Comparison of ENCODE assay signal across 7 cellular contexts in genomic region chr16:1379863-1380174, GRCh38. TPM values are rescaled to one million over a fixed set of nuclear protein-coding genes. Genes with fewer than 3 reads are reported as not detected.
A peak's percentile ranks its signal among the peaks of the same experiment; 100 is the strongest.
DNase-seq lines count a peak whose midpoint lies in the region; ATAC-seq and TF ChIP-seq lines count a peak whose summit lies in the region.
"Had no signal": no experiment of that assay in that cellular context is flagged by ENCODE, and none has a peak within 500 bp of the region (broad histone marks: within the 10 kb centered on the region; RNA-seq: fewer than 3 reads in every experiment).

No MANE protein-coding gene starts in this region.

- H3K27ac ChIP-seq in heart left ventricle (peak overlapping the region in 2 of 12 donors; percentile 88 to 90), upper lobe of right lung (no peak overlapping the region)

- H3K27me3 ChIP-seq in heart left ventricle: no peaks in the 10 kb centered on the region
- no peaks in the 10 kb centered on the region for H3K27me3 ChIP-seq in upper lobe of right lung
- H3K27me3 ChIP-seq: body of pancreas had no signal

- DNase-seq in heart left ventricle (no peak), Right ventricle myocardium superior (no peak), epithelial cell of esophagus (ENCODE audit: low read depth) (no peak), upper lobe of right lung (no peak), HuH-7 (ENCODE audit: low spot score) (no peak), SK-N-DZ (ENCODE audit: low spot score) (no peak)

- H3K36me3 ChIP-seq in heart left ventricle: peaks cover 0 to 56% (median 27%) of the 10 kb centered on the region in 9 donors
- peaks cover 20% of the 10 kb centered on the region for H3K36me3 ChIP-seq in upper lobe of right lung

- peak overlapping the region in 8 of 12 donors; percentile 7 to 74 (median 62) for H3K4me3 ChIP-seq in heart left ventricle
- peak overlapping the region; percentile 28 for H3K4me3 ChIP-seq in epithelial cell of esophagus (ENCODE audit: low read length)
- peak overlapping the region; percentile 14 for H3K4me3 ChIP-seq in upper lobe of right lung

- peaks cover 3 to 27% (median 14%) of the 10 kb centered on the region in 12 donors for H3K4me1 ChIP-seq in heart left ventricle
- H3K4me1 ChIP-seq in upper lobe of right lung: peaks cover 11% of the 10 kb centered on the region

- TF ChIP-seq POLR2A in heart left ventricle (IDR thresholded peaks at IDR 0.05): no peak

- WGBS in heart left ventricle, 4 donors: 36 to 58% (median 48%) methylated on average over 6 to 19 of the region's 19 CpGs

- TF ChIP-seq CTCF in heart left ventricle (IDR thresholded peaks at IDR 0.05) (no peak), epithelial cell of esophagus (IDR thresholded peaks at IDR 0.05; ENCODE audit: insufficient read depth, low read depth, low read length, missing control alignments) (no peak), upper lobe of right lung (IDR thresholded peaks at IDR 0.05) (no peak)

- intact Hi-C loops in heart left ventricle (cut with DNase I) (no loop called here), Right ventricle myocardium superior (cut with DNase I) (no loop called here), upper lobe of right lung (cut with DNase I) (no loop called here)

- no peaks in the 10 kb centered on the region for H3K9me3 ChIP-seq in heart left ventricle
- no peaks in the 10 kb centered on the region for H3K9me3 ChIP-seq in upper lobe of right lung
- H3K9me3 ChIP-seq: body of pancreas had no signal

- ATAC-seq in heart left ventricle (no peak), Right ventricle myocardium superior (ENCODE audit: poor library complexity) (no peak), upper lobe of right lung (no peak)

RNA-seq across cellular contexts. Expression of gene GNPTG, which starts 28.1 kb away (rescaled TPM):
- total RNA-seq in heart left ventricle: 10 to 100 TPM; 25.4 to 54.2 (median 31.0) TPM
- 10 to 100 TPM; 31.9 to 45.0 TPM for polyA plus RNA-seq in heart left ventricle
- total RNA-seq in Right ventricle myocardium superior: 30.3 TPM
- total RNA-seq in upper lobe of right lung: 82.9 TPM
- 25.5 and 25.8 TPM in 2 replicates for polyA plus RNA-seq in SK-N-DZ (2014; cell fraction: cytosol; rRNA removed)
- polyA plus RNA-seq in SK-N-DZ (2014; cell fraction: nucleus; rRNA removed): 105 and 130 TPM in 2 replicates

RNA-seq across cellular contexts. Expression of gene TSR3, which starts 28.1 kb away (rescaled TPM):
- total RNA-seq in heart left ventricle (100 to 1,000 TPM in 1 of 9 donors, 10 to 100 TPM in 8; 46.3 to 108 (median 58.9) TPM), Right ventricle myocardium superior (52.6 TPM), upper lobe of right lung (43.8 TPM)
- 10 to 100 TPM; 60.0 to 75.4 TPM for polyA plus RNA-seq in heart left ventricle
- 104 and 120 TPM in 2 replicates for polyA plus RNA-seq in SK-N-DZ (2014; cell fraction: cytosol; rRNA removed)
- polyA plus RNA-seq in SK-N-DZ (2014; cell fraction: nucleus; rRNA removed): 72.6 and 86.5 TPM in 2 replicates

RNA-seq across cellular contexts. Expression of gene UNKL, which starts 34.7 kb away (rescaled TPM):
- total RNA-seq in heart left ventricle (10 to 100 TPM in 4 of 9 donors, 1 to 10 TPM in 5; 4.3 to 18.3 (median 9.4) TPM), Right ventricle myocardium superior (13.6 TPM), upper lobe of right lung (19.9 TPM)
- polyA plus RNA-seq in heart left ventricle: 1 to 10 TPM; 6.2 to 6.3 TPM
- polyA plus RNA-seq in SK-N-DZ (2014; cell fraction: cytosol; rRNA removed): 13.7 and 16.2 TPM in 2 replicates
- polyA plus RNA-seq in SK-N-DZ (2014; cell fraction: nucleus; rRNA removed): 80.1 and 109 TPM in 2 replicates

RNA-seq across cellular contexts. Expression of gene UQCC4, which starts 40.7 kb away (rescaled TPM):
- 10 to 100 TPM in 7 of 9 donors, 1 to 10 TPM in 2; 8.9 to 21.3 (median 11.9) TPM for total RNA-seq in heart left ventricle
- polyA plus RNA-seq in heart left ventricle: 10 to 100 TPM; 10.9 to 34.2 TPM
- total RNA-seq in Right ventricle myocardium superior: 14.7 TPM
- 9.1 TPM for total RNA-seq in upper lobe of right lung
- polyA plus RNA-seq in SK-N-DZ (2014; cell fraction: cytosol; rRNA removed): 31.5 and 51.8 TPM in 2 replicates
- polyA plus RNA-seq in SK-N-DZ (2014; cell fraction: nucleus; rRNA removed): 38.6 and 41.7 TPM in 2 replicates

RNA-seq across cellular contexts. Expression of gene BAIAP3, which starts 46.4 kb away (rescaled TPM):
- total RNA-seq in heart left ventricle (1 to 10 TPM in 8 of 9 donors, under 1 TPM in 1; 0.88 to 4.0 (median 2.6) TPM), Right ventricle myocardium superior (3.7 TPM), upper lobe of right lung (3.0 TPM)
- polyA plus RNA-seq in heart left ventricle: 1 to 10 TPM; 1.7 to 2.6 TPM
- 0.51 and 1.2 TPM in 2 replicates for polyA plus RNA-seq in SK-N-DZ (2014; cell fraction: cytosol; rRNA removed)
- polyA plus RNA-seq in SK-N-DZ (2014; cell fraction: nucleus; rRNA removed): 7.5 and 9.9 TPM in 2 replicates
